In the genomic region with DNA sequence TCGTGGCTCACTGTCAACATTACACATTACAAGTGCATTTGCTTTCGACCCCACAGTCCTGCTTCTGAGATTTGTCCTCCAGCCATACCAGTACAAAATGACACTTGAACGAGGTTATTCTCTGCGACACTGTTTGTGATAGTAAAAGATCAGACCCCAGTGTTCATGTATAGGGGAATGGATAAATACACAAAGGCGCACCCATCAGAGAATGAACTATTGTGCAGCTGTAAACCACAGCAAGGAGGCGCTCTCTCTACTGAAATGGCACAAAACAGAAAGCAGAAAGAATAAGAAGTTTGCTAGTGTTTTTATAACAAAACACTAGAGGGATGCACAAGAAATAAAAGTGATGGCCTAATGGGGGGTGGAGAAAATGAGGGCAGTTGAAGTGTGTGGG, we compare ENCODE assay signal across 1 cellular context.
TF ChIP-seq lines count a peak whose summit lies in the region.

No MANE protein-coding gene starts in this region.

TF ChIP-seq in HCT116, 20 proteins besides CTCF, POLR2A, EP300 and RAD21 (continued from another document):
- TF ChIP-seq, protein P1, sequence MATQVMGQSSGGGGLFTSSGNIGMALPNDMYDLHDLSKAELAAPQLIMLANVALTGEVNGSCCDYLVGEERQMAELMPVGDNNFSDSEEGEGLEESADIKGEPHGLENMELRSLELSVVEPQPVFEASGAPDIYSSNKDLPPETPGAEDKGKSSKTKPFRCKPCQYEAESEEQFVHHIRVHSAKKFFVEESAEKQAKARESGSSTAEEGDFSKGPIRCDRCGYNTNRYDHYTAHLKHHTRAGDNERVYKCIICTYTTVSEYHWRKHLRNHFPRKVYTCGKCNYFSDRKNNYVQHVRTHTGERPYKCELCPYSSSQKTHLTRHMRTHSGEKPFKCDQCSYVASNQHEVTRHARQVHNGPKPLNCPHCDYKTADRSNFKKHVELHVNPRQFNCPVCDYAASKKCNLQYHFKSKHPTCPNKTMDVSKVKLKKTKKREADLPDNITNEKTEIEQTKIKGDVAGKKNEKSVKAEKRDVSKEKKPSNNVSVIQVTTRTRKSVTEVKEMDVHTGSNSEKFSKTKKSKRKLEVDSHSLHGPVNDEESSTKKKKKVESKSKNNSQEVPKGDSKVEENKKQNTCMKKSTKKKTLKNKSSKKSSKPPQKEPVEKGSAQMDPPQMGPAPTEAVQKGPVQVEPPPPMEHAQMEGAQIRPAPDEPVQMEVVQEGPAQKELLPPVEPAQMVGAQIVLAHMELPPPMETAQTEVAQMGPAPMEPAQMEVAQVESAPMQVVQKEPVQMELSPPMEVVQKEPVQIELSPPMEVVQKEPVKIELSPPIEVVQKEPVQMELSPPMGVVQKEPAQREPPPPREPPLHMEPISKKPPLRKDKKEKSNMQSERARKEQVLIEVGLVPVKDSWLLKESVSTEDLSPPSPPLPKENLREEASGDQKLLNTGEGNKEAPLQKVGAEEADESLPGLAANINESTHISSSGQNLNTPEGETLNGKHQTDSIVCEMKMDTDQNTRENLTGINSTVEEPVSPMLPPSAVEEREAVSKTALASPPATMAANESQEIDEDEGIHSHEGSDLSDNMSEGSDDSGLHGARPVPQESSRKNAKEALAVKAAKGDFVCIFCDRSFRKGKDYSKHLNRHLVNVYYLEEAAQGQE (IDR thresholded peaks at IDR 0.05; ENCODE audit: low read depth) = no peak
- TF ChIP-seq YY1 (IDR thresholded peaks at IDR 0.05; ENCODE audit: extremely low read depth, insufficient replicate concordance, low read depth, low read length) = no peak
TF ChIP-seq in HCT116: peak in this region for 0.
